8 cellular contexts compared by ENCODE assay signal in the genomic region with DNA sequence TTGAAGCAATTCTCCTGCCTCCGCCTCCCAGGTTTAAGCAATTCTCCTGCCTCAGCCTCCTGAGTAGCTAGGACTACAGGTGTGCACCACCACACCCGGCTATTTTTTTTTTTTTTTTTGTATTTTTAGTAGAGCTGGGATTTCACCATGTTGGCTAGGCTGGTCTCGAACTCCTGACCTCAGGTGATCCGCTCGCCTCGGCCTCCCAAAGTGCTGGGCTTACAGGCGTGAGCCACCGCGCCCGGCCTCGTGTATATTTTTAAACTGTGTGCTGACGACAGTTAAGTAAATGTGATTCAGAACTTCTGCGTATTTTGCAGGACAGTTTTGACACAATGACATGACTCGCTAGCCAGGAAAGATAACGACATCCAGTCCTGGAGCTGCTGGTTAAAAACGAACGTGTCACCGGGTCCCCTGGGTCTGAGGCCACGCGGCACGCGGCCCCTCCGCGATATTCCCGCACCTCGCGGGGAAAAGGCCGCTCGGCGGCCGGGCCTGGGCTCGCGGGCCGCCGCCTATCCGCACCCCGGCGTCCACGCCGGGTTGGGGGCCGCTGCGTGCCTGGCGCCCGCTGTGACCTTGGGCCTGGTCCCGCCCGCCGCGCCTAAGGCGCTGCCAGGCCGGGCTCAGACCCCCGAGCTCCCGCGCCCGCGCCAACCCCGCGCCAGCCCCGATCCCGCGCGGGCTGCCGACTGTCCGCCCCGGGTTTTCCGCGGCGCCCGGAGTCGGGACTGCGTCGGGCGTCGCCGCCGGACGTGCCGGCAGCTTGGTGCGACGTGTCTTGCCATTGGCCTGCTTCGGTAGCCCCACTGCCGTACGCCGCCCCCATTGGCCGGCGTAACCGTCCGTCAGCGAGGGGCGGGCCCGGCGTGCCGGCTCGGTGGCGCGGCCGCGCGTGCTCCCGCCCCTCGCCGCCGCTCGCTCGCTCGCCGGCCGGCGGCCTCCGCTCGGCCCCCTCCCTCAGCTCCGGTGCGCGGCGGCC. TPM values are rescaled to one million over a fixed set of nuclear protein-coding genes. Genes with fewer than 3 reads are reported as not detected.
DNase-seq lines count a peak whose midpoint lies in the region; ATAC-seq and TF ChIP-seq lines count a peak whose summit lies in the region.

TSS of gene FOXK2 (plus strand) at position 907 of the 985 bp plus-strand sequence. CDS start 157 bp downstream, outside the sequence.

- peaks cover 4% of the 10 kb centered on the region for H3K27me3 Mint-ChIP-seq in activated CD4-positive, alpha-beta T cell treated with anti-CD3 and anti-CD28 coated beads, Interleukin-2, amount 10 ng/mL, durations not matched to agents 7 days and 5 days

- no peaks in the 10 kb centered on the region for H3K27me3 ChIP-seq in BE2C

- peaks cover 5% of the 10 kb centered on the region for H3K36me3 Mint-ChIP-seq in activated CD4-positive, alpha-beta T cell treated with anti-CD3 and anti-CD28 coated beads, Interleukin-2, amount 10 ng/mL, durations not matched to agents 7 days and 5 days (ENCODE audit: low read depth)

- peak within 1 kb of the TSS; percentile 74 for H3K4me3 ChIP-seq in BE2C (ENCODE audit: low read depth, low read length)
- peak within 1 kb of the TSS; percentile 99 for H3K4me3 ChIP-seq in coronary artery

- peak within 1 kb of the TSS; percentile 88 to 98 for H3K27ac ChIP-seq in coronary artery

- peak within 1 kb of the TSS; percentile 91 for H3K27ac Mint-ChIP-seq in activated CD4-positive, alpha-beta T cell treated with anti-CD3 and anti-CD28 coated beads, Interleukin-2, amount 10 ng/mL, durations not matched to agents 7 days and 5 days

- no peaks in the 10 kb centered on the region for H3K36me3 ChIP-seq in BE2C

- DNase-seq in BE2C (peak; percentile 95), GM19238 (ENCODE audit: insufficient read length, low spot score) (peak; percentile 100), NCI-H748 (lab: John Stamatoyannopoulos, UW; ENCODE audit: unreplicated experiment) (peak; percentile 96), coronary artery (ENCODE audit: low spot score) (peak; percentile 94), left colon (peak; percentile 90 to 93)
- peak; percentile 92 for DNase-seq in activated CD4-positive, alpha-beta T cell treated with anti-CD3 and anti-CD28 coated beads, Interleukin-2, amount 10 ng/mL, durations not matched to agents 7 days and 5 days
- peak; percentile 77 to 90 (median 88) for DNase-seq in stimulated activated CD4-positive, alpha-beta T cell treated with anti-CD3 and anti-CD28 coated beads, Interleukin-1b, Interleukin-23, amount 100 ng/mL, for 24 hours (ENCODE audit: low read depth in 4 of 4, low spot score in 1 of 4)

- CTCF ChIA-PET in activated CD4-positive, alpha-beta T cell treated with anti-CD3 and anti-CD28 coated beads, Interleukin-2, amount 10 ng/mL, durations not matched to agents 7 days and 5 days (lab: Charles Lee), result interaction anchor here (1.2 to 3.3 kb wide), 3 partner anchors 14 to 26 kb away, joined by 6 to 12 read pairs (median 7); no protein-coding TSS in a partner anchor

- TF ChIP-seq CTCF in BE2C (IDR thresholded peaks at IDR 0.05; ENCODE audit: low read depth, low read length), result no peak
- TF ChIP-seq CTCF in coronary artery (IDR thresholded peaks at IDR 0.05), result no peak

- POLR2A ChIA-PET in activated CD4-positive, alpha-beta T cell treated with anti-CD3 and anti-CD28 coated beads, Interleukin-2, amount 10 ng/mL, durations not matched to agents 7 days and 5 days (lab: Charles Lee), result interaction anchor here (0.6 to 1.1 kb wide), 3 partner anchors 68 to 414 kb away, joined by 3 to 5 read pairs (median 3); partner anchors contain the start of gene CYBC1

- H3K9me3 ChIP-seq in BE2C, result no peaks in the 10 kb centered on the region

- H3K9me3 Mint-ChIP-seq in activated CD4-positive, alpha-beta T cell treated with anti-CD3 and anti-CD28 coated beads, Interleukin-2, amount 10 ng/mL, durations not matched to agents 7 days and 5 days, result no peaks in the 10 kb centered on the region

- H3K4me3 Mint-ChIP-seq in activated CD4-positive, alpha-beta T cell treated with anti-CD3 and anti-CD28 coated beads, Interleukin-2, amount 10 ng/mL, durations not matched to agents 7 days and 5 days, result peak within 1 kb of the TSS; percentile 79

- intact Hi-C loops in left colon (cut with DNase I, micrococcal nuclease), result no loop called here

- ATAC-seq in HG03439 (IDR thresholded peaks at IDR 0.05; ENCODE audit: unreplicated experiment) (peak; percentile 80), left colon (peak; percentile 98)

- H3K4me1 Mint-ChIP-seq in activated CD4-positive, alpha-beta T cell treated with anti-CD3 and anti-CD28 coated beads, Interleukin-2, amount 10 ng/mL, durations not matched to agents 7 days and 5 days, result peaks cover 21% of the 10 kb centered on the region

- H3K4me1 ChIP-seq in BE2C, result no peaks in the 10 kb centered on the region; the same call in 1 of the 2 replicates

RNA-seq across cellular contexts. Expression of gene FOXK2, which starts in this region (rescaled TPM):
- 129 TPM for polyA plus RNA-seq in BE2C (2012; ENCODE audit: insufficient read depth, insufficient read length, low read depth)
- 10 to 100 TPM; 59.6 to 63.2 TPM for total RNA-seq in activated CD4-positive, alpha-beta T cell treated with anti-CD3 and anti-CD28 coated beads, Interleukin-2, amount 10 ng/mL, durations not matched to agents 7 days and 5 days
- total RNA-seq in left colon, result 10 to 100 TPM; 40.4 to 48.7 TPM

Comparison
In these comparisons a context has a peak if more than half of its experiments do, and no peak if none do; other contexts are left out.
1. Peak in every context shown above with its lines: DNase-seq, ATAC-seq, H3K4me3 ChIP-seq and H3K27ac ChIP-seq.